ENCODE assay signal across 1 cellular context in the genomic region with DNA sequence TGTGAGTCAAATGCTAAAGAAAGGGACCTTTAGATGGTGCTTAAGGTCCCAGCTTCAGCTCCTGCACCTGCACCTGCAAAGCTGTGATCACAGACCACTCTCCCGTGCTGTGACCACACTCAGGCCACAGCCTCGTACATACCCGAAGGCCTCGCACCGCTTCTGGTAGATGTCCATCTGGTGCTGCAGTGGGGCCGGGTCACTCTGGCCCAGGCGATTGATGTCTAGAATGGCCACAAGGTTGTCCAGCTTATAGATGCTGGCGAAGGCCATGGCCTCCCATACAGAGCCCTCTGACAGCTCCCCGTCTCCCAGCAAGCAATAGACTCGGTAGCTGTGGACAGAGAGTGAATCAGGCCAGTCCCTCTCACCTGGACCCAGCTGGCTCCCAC.
TF ChIP-seq lines count a peak whose summit lies in the region.

No MANE protein-coding gene starts in this region.

TF ChIP-seq in HCT116, 20 proteins besides CTCF, POLR2A, EP300 and RAD21 (continued from another document):
- TF ChIP-seq SP1 (IDR thresholded peaks at IDR 0.05; ENCODE audit: low read depth) (no peak), ATF3 (IDR thresholded peaks at IDR 0.05) (no peak), YY1 (IDR thresholded peaks at IDR 0.05; ENCODE audit: extremely low read depth, insufficient replicate concordance, low read depth, low read length) (no peak), ZNF274 (IDR thresholded peaks at IDR 0.05; ENCODE audit: low read depth, low read length) (no peak), SRF (IDR thresholded peaks at IDR 0.05; ENCODE audit: low read depth) (no peak), CBX3 (IDR thresholded peaks at IDR 0.05; ENCODE audit: low read depth) (no peak)
